20 cellular contexts compared by ENCODE assay signal in the genomic region with DNA sequence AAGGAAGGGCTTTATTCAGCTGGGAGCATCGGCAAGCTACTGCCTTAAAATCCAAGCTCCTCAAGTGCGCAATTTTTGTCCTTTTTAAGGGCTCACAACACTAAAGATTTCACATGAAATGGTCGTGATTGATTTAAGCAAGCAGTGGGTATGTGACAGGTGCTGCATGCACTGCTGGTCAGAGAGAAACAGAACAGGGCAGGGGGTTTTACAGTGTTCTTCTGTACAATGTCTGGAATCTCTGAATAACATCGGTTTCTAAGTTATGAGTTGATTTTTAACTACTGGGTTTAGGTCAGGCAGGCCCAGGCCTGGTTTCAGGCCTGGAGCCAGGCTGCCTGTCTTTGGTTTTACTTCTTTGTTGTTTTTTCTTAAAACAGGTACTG. TPM values are rescaled to one million over a fixed set of nuclear protein-coding genes. Genes with fewer than 3 reads are reported as not detected.
DNase-seq lines count a peak whose midpoint lies in the region; ATAC-seq, FAIRE-seq and TF ChIP-seq lines count a peak whose summit lies in the region.
"Had no signal": no experiment of that assay in that cellular context is flagged by ENCODE, and none has a peak within 500 bp of the region (broad histone marks: within the 10 kb centered on the region; RNA-seq: fewer than 3 reads in every experiment).

No MANE protein-coding gene starts in this region.

- H3K4me1 Mint-ChIP-seq in IgD-negative memory B cell = peaks cover 0 to 31% (median 9%) of the 10 kb centered on the region in 3 donors
- H3K4me1 Mint-ChIP-seq in WTC11 = no peaks in the 10 kb centered on the region
- no peaks in the 10 kb centered on the region for H3K4me1 Mint-ChIP-seq in type B pancreatic cell (ENCODE audit: unreplicated experiment)
- H3K4me1 Mint-ChIP-seq: activated naive CD8-positive, alpha-beta T cell treated with anti-CD3 and anti-CD28 coated beads, Interleukin-2, amount 10 ng/mL, durations not matched to agents 7 days and 5 days had no signal

- no peaks in the 10 kb centered on the region for H3K4me1 ChIP-seq in uterus

- H3K27me3 ChIP-seq in uterus = no peaks in the 10 kb centered on the region
- H3K27me3 ChIP-seq: cardiac muscle cell, transverse colon had no signal

- H3K27me3 Mint-ChIP-seq in IgD-negative memory B cell (no peaks in the 10 kb centered on the region), WTC11 (ENCODE audit: low read depth) (no peaks in the 10 kb centered on the region), type B pancreatic cell (no peaks in the 10 kb centered on the region)
- H3K27me3 Mint-ChIP-seq: activated naive CD8-positive, alpha-beta T cell treated with anti-CD3 and anti-CD28 coated beads, Interleukin-2, amount 10 ng/mL, durations not matched to agents 7 days and 5 days had no signal

- CTCF ChIA-PET in WTC11 (lab: Charles Lee) = no interaction called here

- POLR2A ChIA-PET in WTC11 (lab: Charles Lee) = no interaction called here

- peak overlapping the region in 2 of 4 donors; percentile 33 to 48 for H3K4me3 Mint-ChIP-seq in IgD-negative memory B cell
- no peak overlapping the region for H3K4me3 Mint-ChIP-seq in WTC11
- no peak overlapping the region for H3K4me3 Mint-ChIP-seq in type B pancreatic cell
- H3K4me3 Mint-ChIP-seq: activated naive CD8-positive, alpha-beta T cell treated with anti-CD3 and anti-CD28 coated beads, Interleukin-2, amount 10 ng/mL, durations not matched to agents 7 days and 5 days; activated T-cell treated with anti-CD3 and anti-CD28 coated beads, Interleukin-2, amount 50 U/mL, for 4 hours had no signal

- TF ChIP-seq POLR2A in uterus (IDR thresholded peaks at IDR 0.05) = no peak

- H3K9me3 Mint-ChIP-seq in IgD-negative memory B cell = no peaks in the 10 kb centered on the region
- no peaks in the 10 kb centered on the region for H3K9me3 Mint-ChIP-seq in WTC11
- H3K9me3 Mint-ChIP-seq in type B pancreatic cell = no peaks in the 10 kb centered on the region
- H3K9me3 Mint-ChIP-seq: activated naive CD8-positive, alpha-beta T cell treated with anti-CD3 and anti-CD28 coated beads, Interleukin-2, amount 10 ng/mL, durations not matched to agents 7 days and 5 days; activated T-cell treated with anti-CD3 and anti-CD28 coated beads, Interleukin-2, amount 50 U/mL, for 4 hours had no signal

- H3K27ac Mint-ChIP-seq in IgD-negative memory B cell (peak overlapping the region; percentile 74 to 85 (median 77)), WTC11 (no peak overlapping the region), type B pancreatic cell (no peak overlapping the region)
- H3K27ac Mint-ChIP-seq: activated naive CD8-positive, alpha-beta T cell treated with anti-CD3 and anti-CD28 coated beads, Interleukin-2, amount 10 ng/mL, durations not matched to agents 7 days and 5 days had no signal

- in situ Hi-C loops in ACHN (cut with HindIII; ENCODE audit: low pct_ligation_motif_present, low pct_unique_long_range_greater_than_20kb, low sequenced_read_pairs) = no loop called here

- no peak overlapping the region for H3K4me3 ChIP-seq in uterus
- H3K4me3 ChIP-seq: cardiac muscle cell, transverse colon had no signal

- DNase-seq in ACHN = peak; percentile 14
- no peak for DNase-seq in GM19239 (ENCODE audit: insufficient read length, low spot score)
- DNase-seq in GM19240 (ENCODE audit: insufficient read length, low spot score) = no peak
- DNase-seq in uterus = no peak
- no peak for DNase-seq in WTC11 (ENCODE audit: low spot score)
- no peak for DNase-seq in type B pancreatic cell (ENCODE audit: extremely low spot score, unreplicated experiment)
- DNase-seq: 8988T; activated CD4-positive, alpha-beta T cell treated with anti-CD3 and anti-CD28 coated beads, Interleukin-2, amount 50 U/mL, for 48 hours; activated naive CD8-positive, alpha-beta T cell treated with anti-CD3 and anti-CD28 coated beads, Interleukin-2, amount 10 ng/mL, durations not matched to agents 7 days and 5 days; activated T-cell treated with anti-CD3 and anti-CD28 coated beads, Interleukin-2, amount 50 U/mL, for 4 hours; C1 segment of cervical spinal cord; NCI-H1694 treated with DMSO at 0.1 percent for 48 hours; NCI-H510A treated with DMSO at 0.1 percent for 48 hours had no signal

- H3K9me3 ChIP-seq in uterus = no peaks in the 10 kb centered on the region
- H3K9me3 ChIP-seq: transverse colon had no signal

- FAIRE-seq in GM19239 (lab: Jason Lieb, UNC) = peak; percentile 47

- no peak overlapping the region for H3K27ac ChIP-seq in uterus
- H3K27ac ChIP-seq: cardiac muscle cell had no signal

- no peak for TF ChIP-seq CTCF in uterus (IDR thresholded peaks at IDR 0.05)
- TF ChIP-seq CTCF in WTC11 (IDR thresholded peaks at IDR 0.05) = no peak
- TF ChIP-seq CTCF in type B pancreatic cell (conservative IDR thresholded peaks at IDR 0.05) = no peak

- ATAC-seq in HG02840 (IDR thresholded peaks at IDR 0.05; ENCODE audit: low FRiP score, unreplicated experiment) (peak; percentile 55), WTC11 (no peak)
- ATAC-seq: activated T-cell treated with anti-CD3 and anti-CD28 coated beads, Interleukin-2, amount 50 U/mL, for 4 hours had no signal

- H3K36me3 ChIP-seq in uterus = no peaks in the 10 kb centered on the region
- H3K36me3 ChIP-seq: cardiac muscle cell, transverse colon had no signal

- intact Hi-C loops in uterus (cut with DNase I; ENCODE audit: low total_unique reads) = no loop called here

- H3K36me3 Mint-ChIP-seq in IgD-negative memory B cell (no peaks in the 10 kb centered on the region), WTC11 (no peaks in the 10 kb centered on the region), type B pancreatic cell (no peaks in the 10 kb centered on the region)
- H3K36me3 Mint-ChIP-seq: activated naive CD8-positive, alpha-beta T cell treated with anti-CD3 and anti-CD28 coated beads, Interleukin-2, amount 10 ng/mL, durations not matched to agents 7 days and 5 days had no signal

TF ChIP-seq in WTC11, 78 proteins besides CTCF, POLR2A, EP300 and RAD21:
- TF ChIP-seq SP1 (CRISPR knock-in tag; conservative IDR thresholded peaks at IDR 0.05) (no peak), IRF2 (CRISPR knock-in tag; IDR thresholded peaks at IDR 0.05; ENCODE audit: borderline replicate concordance, low read depth) (no peak), FOXJ3 (CRISPR knock-in tag; IDR thresholded peaks at IDR 0.05; ENCODE audit: borderline replicate concordance) (no peak), ZNF219 (CRISPR knock-in tag; IDR thresholded peaks at IDR 0.05; ENCODE audit: borderline replicate concordance) (no peak), JUN (CRISPR knock-in tag; IDR thresholded peaks at IDR 0.05) (no peak), ESRRA (CRISPR knock-in tag; IDR thresholded peaks at IDR 0.05; ENCODE audit: borderline replicate concordance) (no peak), GABPB1 (CRISPR knock-in tag; IDR thresholded peaks at IDR 0.05) (no peak), RORB (CRISPR knock-in tag; IDR thresholded peaks at IDR 0.05) (no peak)
- TF ChIP-seq, protein P1, sequence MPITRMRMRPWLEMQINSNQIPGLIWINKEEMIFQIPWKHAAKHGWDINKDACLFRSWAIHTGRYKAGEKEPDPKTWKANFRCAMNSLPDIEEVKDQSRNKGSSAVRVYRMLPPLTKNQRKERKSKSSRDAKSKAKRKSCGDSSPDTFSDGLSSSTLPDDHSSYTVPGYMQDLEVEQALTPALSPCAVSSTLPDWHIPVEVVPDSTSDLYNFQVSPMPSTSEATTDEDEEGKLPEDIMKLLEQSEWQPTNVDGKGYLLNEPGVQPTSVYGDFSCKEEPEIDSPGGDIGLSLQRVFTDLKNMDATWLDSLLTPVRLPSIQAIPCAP (CRISPR knock-in tag; IDR thresholded peaks at IDR 0.05) = no peak

RNA-seq across cellular contexts. Expression of a gene that starts 6.0 kb away (rescaled TPM):
- 3.6 TPM for polyA plus RNA-seq in IgD-negative memory B cell
- total RNA-seq in uterus (1 to 10 TPM in 1 of 4 donors, not detected in 3; 1.2 TPM), WTC11 (2021) (0.14 to 0.18 TPM in 2 of 3 replicates, not detected in the other), type B pancreatic cell (ENCODE audit: low replicate concordance) (0.31 TPM in 1 of 2 replicates, not detected in the other)
- total RNA-seq: activated naive CD8-positive, alpha-beta T cell treated with anti-CD3 and anti-CD28 coated beads, Interleukin-2, amount 10 ng/mL, durations not matched to agents 7 days and 5 days; cardiac muscle cell; fibroblast of lung; HT-29; osteocyte had no signal
- polyA plus RNA-seq: cardiac muscle cell, fibroblast of lung had no signal

Comparison
In these comparisons a context has a peak if more than half of its experiments do, and no peak if none do; other contexts are left out.
1. H3K27ac Mint-ChIP-seq: peak in IgD-negative memory B cell (3 of 3); none in WTC11 (single experiment) and type B pancreatic cell (single experiment).